In genomic region chr7:150368884-150369739, GRCh38 we compare ENCODE assay signal across 1 cellular context.
TF ChIP-seq lines count a peak whose summit lies in the region.

No MANE protein-coding gene starts in this region.

TF ChIP-seq in HepG2, 621 proteins besides CTCF, POLR2A, EP300 and RAD21 (continued from another document and continues in another):
- no peak for TF ChIP-seq RERE (CRISPR knock-in tag; IDR thresholded peaks at IDR 0.05; ENCODE audit: low read depth)
- TF ChIP-seq SNAPC4 (CRISPR knock-in tag; IDR thresholded peaks at IDR 0.05) = 0 out of 2 replicates have a peak, but pooled peaks have one; percentile 67
- no peak for TF ChIP-seq EHMT2 (IDR thresholded peaks at IDR 0.05; ENCODE audit: borderline replicate concordance, low read depth, low read length)
- no peak; the same call in 1 of the 2 replicates for TF ChIP-seq TBX2 (CRISPR knock-in tag; IDR thresholded peaks at IDR 0.05; ENCODE audit: borderline replicate concordance)
- no peak for TF ChIP-seq ZNF672 (CRISPR knock-in tag; IDR thresholded peaks at IDR 0.05)
- peak; percentile 69 for TF ChIP-seq JARID2 (CRISPR knock-in tag; IDR thresholded peaks at IDR 0.05; ENCODE audit: insufficient replicate concordance)
- peak; percentile 15 for TF ChIP-seq IKZF4 (CRISPR knock-in tag; IDR thresholded peaks at IDR 0.05; ENCODE audit: borderline replicate concordance, low read depth, not compliant biosample characterization)
- TF ChIP-seq ZBTB21 (CRISPR knock-in tag; IDR thresholded peaks at IDR 0.05) = no peak
- TF ChIP-seq ZNF530 (CRISPR knock-in tag; IDR thresholded peaks at IDR 0.05; ENCODE audit: low read depth) = no peak
- peak; percentile 23 for TF ChIP-seq ZFP91 (CRISPR knock-in tag; IDR thresholded peaks at IDR 0.05; ENCODE audit: borderline replicate concordance)
- no peak for TF ChIP-seq NFIC (IDR thresholded peaks at IDR 0.05; ENCODE audit: low read length)
- peak; percentile 16 for TF ChIP-seq YEATS4 (CRISPR knock-in tag; IDR thresholded peaks at IDR 0.05; ENCODE audit: borderline replicate concordance)
- TF ChIP-seq HNRNPLL (IDR thresholded peaks at IDR 0.05; ENCODE audit: low read depth, low read length, poor library complexity, severe bottlenecking) = no peak
- no peak; the same call in 1 of the 2 replicates for TF ChIP-seq GATAD2A (CRISPR knock-in tag; IDR thresholded peaks at IDR 0.05)
- no peak for TF ChIP-seq HMGXB3 (CRISPR knock-in tag; IDR thresholded peaks at IDR 0.05; ENCODE audit: borderline replicate concordance)
- TF ChIP-seq SMYD3 (CRISPR knock-in tag; IDR thresholded peaks at IDR 0.05) = no peak
- no peak; the same call in 1 of the 2 replicates for TF ChIP-seq MIER2 (CRISPR knock-in tag; IDR thresholded peaks at IDR 0.05)
- TF ChIP-seq PLRG1 (conservative IDR thresholded peaks at IDR 0.05) = no peak
- no peak for TF ChIP-seq ZNF136 (CRISPR knock-in tag; IDR thresholded peaks at IDR 0.05; ENCODE audit: low read depth)
- no peak for TF ChIP-seq ZNF362 (CRISPR knock-in tag; IDR thresholded peaks at IDR 0.05; ENCODE audit: borderline replicate concordance)
- TF ChIP-seq ZKSCAN5 (CRISPR knock-in tag; IDR thresholded peaks at IDR 0.05) = 0 out of 2 replicates have a peak, but pooled peaks have one; percentile 22
- TF ChIP-seq ZSCAN5A (CRISPR knock-in tag; IDR thresholded peaks at IDR 0.05; ENCODE audit: borderline replicate concordance) = no peak
- 0 out of 2 replicates have a peak, but pooled peaks have one; percentile 18 for TF ChIP-seq TP53 (CRISPR knock-in tag; conservative IDR thresholded peaks at IDR 0.05)
- no peak for TF ChIP-seq TRIM24 (CRISPR knock-in tag; IDR thresholded peaks at IDR 0.05)
- TF ChIP-seq NPAS2 (CRISPR knock-in tag; IDR thresholded peaks at IDR 0.05; ENCODE audit: borderline replicate concordance) = no peak
- no peak for TF ChIP-seq ZBTB7B (CRISPR knock-in tag; IDR thresholded peaks at IDR 0.05)
- no peak for TF ChIP-seq SRSF9 (IDR thresholded peaks at IDR 0.05; ENCODE audit: borderline replicate concordance, insufficient read depth, low read depth, low read length, poor library complexity, severe bottlenecking)
- TF ChIP-seq ZNF687 (CRISPR knock-in tag; IDR thresholded peaks at IDR 0.05) = no peak
- TF ChIP-seq ZNF678 (CRISPR knock-in tag; IDR thresholded peaks at IDR 0.05) = no peak; the same call in 1 of the 2 replicates
- no peak for TF ChIP-seq CREM (IDR thresholded peaks at IDR 0.05)
- no peak for TF ChIP-seq CREM (CRISPR knock-in tag; IDR thresholded peaks at IDR 0.05)
- no peak for TF ChIP-seq ZBTB3 (CRISPR knock-in tag; IDR thresholded peaks at IDR 0.05; ENCODE audit: borderline replicate concordance, low read depth)
